ENCODE assay signal across 9 cellular contexts in genomic region chr1:230825804-230826160, GRCh38. TPM values are rescaled to one million over a fixed set of nuclear protein-coding genes. Genes with fewer than 3 reads are reported as not detected.
DNase-seq lines count a peak whose midpoint lies in the region; ATAC-seq, FAIRE-seq and TF ChIP-seq lines count a peak whose summit lies in the region.
"Had no signal": no experiment of that assay in that cellular context is flagged by ENCODE, and none has a peak within 500 bp of the region (broad histone marks: within the 10 kb centered on the region; RNA-seq: fewer than 3 reads in every experiment).

No MANE protein-coding gene starts in this region.

- no peaks in the 10 kb centered on the region for H3K9me3 Mint-ChIP-seq in chondrocyte (ENCODE audit: low read depth)
- H3K9me3 Mint-ChIP-seq: activated T-helper 2 cell treated with anti-CD3 and anti-CD28 coated beads, Interferon-gamma antibody, Interleukin-2, Interleukin-4, amounts not matched to agents 10 μg/mL and 5 μg/mL and 100 μg/mL, durations not matched to agents 14 hours and 24 hours and 36 hours had no signal

- peak overlapping the region; percentile 1 for H3K27ac ChIP-seq in lower lobe of right lung
- H3K27ac ChIP-seq in temporal lobe (ENCODE audit: low read depth, low read length) = peak overlapping the region; percentile 95

- in situ Hi-C loops in ACHN (cut with HindIII; ENCODE audit: low pct_ligation_motif_present, low pct_unique_long_range_greater_than_20kb, low sequenced_read_pairs) = no loop called here

- no peak for FAIRE-seq in frontal cortex (lab: Jason Lieb, UNC)
- FAIRE-seq: keratinocyte had no signal

- peaks cover 1% of the 10 kb centered on the region for H3K36me3 Mint-ChIP-seq in chondrocyte (ENCODE audit: low read depth)

- peaks cover 78% of the 10 kb centered on the region for H3K4me1 Mint-ChIP-seq in chondrocyte (ENCODE audit: low read depth)

- no peak overlapping the region for H3K4me3 ChIP-seq in lower lobe of right lung

- intact Hi-C loops in lower lobe of right lung (cut with DNase I) = no loop called here

- peak overlapping the region; percentile 97 for H3K27ac Mint-ChIP-seq in chondrocyte (ENCODE audit: unreplicated experiment)
- H3K27ac Mint-ChIP-seq: activated T-helper 2 cell treated with anti-CD3 and anti-CD28 coated beads, Interferon-gamma antibody, Interleukin-2, Interleukin-4, amounts not matched to agents 10 μg/mL and 5 μg/mL and 100 μg/mL, durations not matched to agents 14 hours and 24 hours and 36 hours had no signal

- H3K36me3 ChIP-seq in lower lobe of right lung = no peaks in the 10 kb centered on the region

- peaks cover 22% of the 10 kb centered on the region for H3K4me1 ChIP-seq in lower lobe of right lung

- no peak for TF ChIP-seq CTCF in chondrocyte (IDR thresholded peaks at IDR 0.05)
- TF ChIP-seq CTCF in lower lobe of right lung (IDR thresholded peaks at IDR 0.05) = no peak

- H3K9me3 ChIP-seq in lower lobe of right lung = no peaks in the 10 kb centered on the region

- H3K27me3 ChIP-seq in lower lobe of right lung (ENCODE audit: low read depth) = no peaks in the 10 kb centered on the region

- no peak overlapping the region for H3K4me3 Mint-ChIP-seq in chondrocyte (ENCODE audit: unreplicated experiment)

- no peaks in the 10 kb centered on the region for H3K27me3 Mint-ChIP-seq in chondrocyte (ENCODE audit: low read depth)

- peak; percentile 11 for DNase-seq in HT-29 (ENCODE audit: low spot score)
- DNase-seq in chondrocyte (ENCODE audit: low spot score) = no peak
- DNase-seq in lower lobe of right lung = no peak
- no peak for DNase-seq in frontal cortex (ENCODE audit: low spot score in 2 of 2)
- no peak for DNase-seq in ACHN

- no peak for ATAC-seq in lower lobe of right lung
- no peak for ATAC-seq in GM21576 (IDR thresholded peaks at IDR 0.05; ENCODE audit: unreplicated experiment)

RNA-seq across cellular contexts. Expression of gene C1orf198, which starts 42.5 kb away (rescaled TPM):
- total RNA-seq in HT-29 (2014; rRNA removed; shearing (Covaris generic)) = 29.7 and 35.0 TPM in 2 replicates
- 474 to 505 TPM (median 492 TPM) in 3 replicates for total RNA-seq in chondrocyte
- 101 TPM for total RNA-seq in lower lobe of right lung
- 17.9 TPM for total RNA-seq in temporal lobe
- total RNA-seq in frontal cortex = 16.3 TPM
